In genomic region chr15:79881254-79881653, GRCh38 we compare ENCODE assay signal across 1 cellular context.
TF ChIP-seq lines count a peak whose summit lies in the region.

No MANE protein-coding gene starts in this region.

TF ChIP-seq in HEK293, 187 proteins besides CTCF, POLR2A, EP300 and RAD21 (continued from another document):
- TF ChIP-seq ELK4 (IDR thresholded peaks at IDR 0.05; ENCODE audit: borderline replicate concordance, low read depth, low read length) = no peak
